8 cellular contexts compared by ENCODE assay signal in the genomic region with DNA sequence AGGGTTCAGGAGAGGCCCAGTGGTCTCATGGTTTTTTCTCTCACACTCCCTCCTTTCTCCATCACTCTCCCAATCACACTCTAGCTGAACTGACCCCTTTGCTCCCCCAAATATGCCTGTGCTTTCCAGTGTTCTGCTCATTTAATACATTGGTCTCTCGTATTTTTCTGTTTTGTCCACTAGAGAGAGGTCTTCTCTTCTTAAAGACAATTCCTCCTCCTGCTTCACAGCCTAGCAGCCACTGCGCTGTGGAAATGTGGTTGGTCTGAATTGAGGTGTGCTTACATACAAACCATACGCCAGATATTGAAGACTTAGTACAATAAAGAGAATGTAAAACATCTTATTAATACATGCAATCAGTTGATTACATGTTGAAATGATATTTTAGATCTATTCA.
DNase-seq lines count a peak whose midpoint lies in the region; ATAC-seq, FAIRE-seq and TF ChIP-seq lines count a peak whose summit lies in the region.
"Had no signal": no experiment of that assay in that cellular context is flagged by ENCODE, and none has a peak within 500 bp of the region (broad histone marks: within the 10 kb centered on the region; RNA-seq: fewer than 3 reads in every experiment).

No MANE protein-coding gene starts in this region.

- DNase-seq in GDM1 (lab: John Stamatoyannopoulos, UW) (peak; percentile 61), K562 (ENCODE audit: extremely low read depth in 1 of 4, low spot score in 3 of 4) (no peak), natural killer cell (no peak), NCI-H2107 treated with DMSO at 0.1 percent for 48 hours (lab: John Stamatoyannopoulos, UW; ENCODE audit: unreplicated experiment) (no peak), testis (no peak)

- no peak overlapping the region for H2AFZ ChIP-seq in K562 (ENCODE audit: low read depth, low read length)

- H3K36me3 ChIP-seq in K562 (ENCODE audit: control insufficient read depth, insufficient read depth, low read length) (no peaks in the 10 kb centered on the region), testis (ENCODE audit: low read depth, missing control alignments) (no peaks in the 10 kb centered on the region)

- TF ChIP-seq POLR2A in K562 (conservative IDR thresholded peaks at IDR 0.05): no peak
- TF ChIP-seq POLR2A in testis (IDR thresholded peaks at IDR 0.05): no peak

- H3K9ac ChIP-seq in K562 (ENCODE audit: insufficient read depth in 1 of 2, low read depth in 2 of 2, low read length in 2 of 2): no peak overlapping the region

- TF ChIP-seq RAD21 in K562 (CRISPR knock-in tag; conservative IDR thresholded peaks at IDR 0.05 in 1 of 2, IDR thresholded peaks at IDR 0.05 in 1 of 2): peak; percentile 67 to 75

- H3K79me2 ChIP-seq in K562 (ENCODE audit: control insufficient read depth, insufficient read depth, low read length): no peaks in the 10 kb centered on the region

- intact Hi-C loops in K562 (cut with micrococcal nuclease): loop anchor here (10.0 kb wide), 1 partner anchor 117 kb away; a partner anchor contains a TSS
- intact Hi-C loops in natural killer cell (cut with micrococcal nuclease): loop anchor here (5.0 kb wide), 1 partner anchor 289 kb away; no protein-coding TSS in a partner anchor
- intact Hi-C loops in testis (cut with DNase I; ENCODE audit: low total_unique reads): no loop called here

- peaks cover 0 to 13% of the 10 kb centered on the region in 2 experiments; a peak in 3 of 5 replicates for H3K27me3 ChIP-seq in K562 (ENCODE audit: control insufficient read depth in 2 of 2, insufficient read depth in 2 of 2, low read length in 2 of 2)
- H3K27me3 ChIP-seq in testis: no peaks in the 10 kb centered on the region

- no peaks in the 10 kb centered on the region for H3K9me3 ChIP-seq in K562 (replicated peaks; ENCODE audit: control insufficient read depth, insufficient read depth, low read depth, low read length)
- no peaks in the 10 kb centered on the region for H3K9me3 ChIP-seq in testis

- peaks cover 0 to 2% of the 10 kb centered on the region in 2 donors for H3K27me3 Mint-ChIP-seq in natural killer cell (ENCODE audit: low read depth in 2 of 2)

- POLR2A ChIA-PET in K562 (lab: Yijun Ruan, JAX): no interaction called here

- CTCF ChIA-PET in K562 (lab: Yijun Ruan, JAX; ENCODE audit: low intra/inter-chr PET ratio): interaction anchor here (0.8 to 1.5 kb wide), 2 partner anchors 121 to 340 kb away, joined by 9 to 11 read pairs; no protein-coding TSS in a partner anchor

- no peaks in the 10 kb centered on the region; a peak in 1 of 5 replicates for H3K4me1 ChIP-seq in K562 (replicated peaks in 1 of 2; ENCODE audit: control insufficient read depth in 2 of 2, insufficient read depth in 2 of 2, low read length in 2 of 2)
- peaks cover 11% of the 10 kb centered on the region for H3K4me1 ChIP-seq in testis

- H3K9me1 ChIP-seq in K562 (ENCODE audit: control insufficient read depth, insufficient read depth, low read length): no peaks in the 10 kb centered on the region

- ATAC-seq in K562 (peak; percentile 62; the same call in 2 of the 3 replicates), natural killer cell (peak in 2 of 3 donors; percentile 79 to 80), HG02642 (IDR thresholded peaks at IDR 0.05; ENCODE audit: poor library complexity, unreplicated experiment) (no peak)

- H3K4me1 Mint-ChIP-seq in natural killer cell: peaks cover 21 to 27% of the 10 kb centered on the region in 2 donors

- H3K9me3 Mint-ChIP-seq in natural killer cell: no peaks in the 10 kb centered on the region

- H3K27ac ChIP-seq in K562 (ENCODE audit: extremely low read depth, low read depth, low read length) (no peak overlapping the region), testis (no peak overlapping the region)

- TF ChIP-seq CTCF in LNCAP (IDR thresholded peaks at IDR 0.05) (peak; percentile 40; the same call in 1 of the 2 replicates), K562 (IDR thresholded peaks at IDR 0.05 in 2 of 3, conservative IDR thresholded peaks at IDR 0.05 in 1 of 3; ENCODE audit: insufficient read depth in 2 of 3, low read depth in 1 of 3, low read length in 3 of 3) (peak; percentile 11 to 53 (median 22); a peak in 2 of 6 replicates), natural killer cell (IDR thresholded peaks at IDR 0.05) (no peak), testis (IDR thresholded peaks at IDR 0.05) (peak in 1 of 3 experiments; percentile 18)

- in situ Hi-C loops in K562 (cut with MboI): loop anchor here (10.0 kb wide), 1 partner anchor 1053 kb away; no protein-coding TSS in a partner anchor

- TF ChIP-seq EP300 in K562 (IDR thresholded peaks at IDR 0.05; ENCODE audit: low read length): no peak

- no peaks in the 10 kb centered on the region for H3K36me3 Mint-ChIP-seq in natural killer cell

- no peaks in the 10 kb centered on the region for H4K20me1 ChIP-seq in K562 (replicated peaks; ENCODE audit: control insufficient read depth, insufficient read depth, low read length)

- no TSS peak for BruUV-seq in K562 (replicated peaks; lab: Mats Ljungman, UMichigan)

- H3K4me3 ChIP-seq in K562: no peak overlapping the region
- H3K4me3 ChIP-seq in testis: no peak overlapping the region

- no peak for FAIRE-seq in K562 (lab: Jason Lieb, UNC)
- FAIRE-seq: endothelial cell of umbilical vein had no signal

- peak overlapping the region in 1 of 2 donors; percentile 2 for H3K27ac Mint-ChIP-seq in natural killer cell

- H3K4me3 Mint-ChIP-seq in natural killer cell: no peak overlapping the region

- H3K4me2 ChIP-seq in K562 (ENCODE audit: insufficient read depth, low read length): no peak overlapping the region

- 15% methylated on average over 3 of the region's 3 CpGs for WGBS in K562 (ENCODE audit: insufficient coverage, low coverage, missing lambda C conversion rate)
- 59% methylated on average over 3 of the region's 3 CpGs for WGBS in testis, 2 donors

TF ChIP-seq in K562, 482 proteins besides CTCF, POLR2A, EP300 and RAD21:
- TF ChIP-seq, protein P1, sequence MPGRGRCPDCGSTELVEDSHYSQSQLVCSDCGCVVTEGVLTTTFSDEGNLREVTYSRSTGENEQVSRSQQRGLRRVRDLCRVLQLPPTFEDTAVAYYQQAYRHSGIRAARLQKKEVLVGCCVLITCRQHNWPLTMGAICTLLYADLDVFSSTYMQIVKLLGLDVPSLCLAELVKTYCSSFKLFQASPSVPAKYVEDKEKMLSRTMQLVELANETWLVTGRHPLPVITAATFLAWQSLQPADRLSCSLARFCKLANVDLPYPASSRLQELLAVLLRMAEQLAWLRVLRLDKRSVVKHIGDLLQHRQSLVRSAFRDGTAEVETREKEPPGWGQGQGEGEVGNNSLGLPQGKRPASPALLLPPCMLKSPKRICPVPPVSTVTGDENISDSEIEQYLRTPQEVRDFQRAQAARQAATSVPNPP (IDR thresholded peaks at IDR 0.05; ENCODE audit: borderline replicate concordance, insufficient read depth, insufficient read length): no peak
- TF ChIP-seq FOXK1 (CRISPR knock-in tag; IDR thresholded peaks at IDR 0.05; ENCODE audit: borderline replicate concordance): no peak
- TF ChIP-seq, protein P2, sequence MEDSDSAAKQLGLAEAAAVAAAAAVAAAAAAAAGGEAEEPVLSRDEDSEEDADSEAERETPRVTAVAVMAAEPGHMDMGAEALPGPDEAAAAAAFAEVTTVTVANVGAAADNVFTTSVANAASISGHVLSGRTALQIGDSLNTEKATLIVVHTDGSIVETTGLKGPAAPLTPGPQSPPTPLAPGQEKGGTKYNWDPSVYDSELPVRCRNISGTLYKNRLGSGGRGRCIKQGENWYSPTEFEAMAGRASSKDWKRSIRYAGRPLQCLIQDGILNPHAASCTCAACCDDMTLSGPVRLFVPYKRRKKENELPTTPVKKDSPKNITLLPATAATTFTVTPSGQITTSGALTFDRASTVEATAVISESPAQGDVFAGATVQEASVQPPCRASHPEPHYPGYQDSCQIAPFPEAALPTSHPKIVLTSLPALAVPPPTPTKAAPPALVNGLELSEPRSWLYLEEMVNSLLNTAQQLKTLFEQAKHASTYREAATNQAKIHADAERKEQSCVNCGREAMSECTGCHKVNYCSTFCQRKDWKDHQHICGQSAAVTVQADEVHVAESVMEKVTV (CRISPR knock-in tag; IDR thresholded peaks at IDR 0.05): peak; percentile 73
